In the genomic region with DNA sequence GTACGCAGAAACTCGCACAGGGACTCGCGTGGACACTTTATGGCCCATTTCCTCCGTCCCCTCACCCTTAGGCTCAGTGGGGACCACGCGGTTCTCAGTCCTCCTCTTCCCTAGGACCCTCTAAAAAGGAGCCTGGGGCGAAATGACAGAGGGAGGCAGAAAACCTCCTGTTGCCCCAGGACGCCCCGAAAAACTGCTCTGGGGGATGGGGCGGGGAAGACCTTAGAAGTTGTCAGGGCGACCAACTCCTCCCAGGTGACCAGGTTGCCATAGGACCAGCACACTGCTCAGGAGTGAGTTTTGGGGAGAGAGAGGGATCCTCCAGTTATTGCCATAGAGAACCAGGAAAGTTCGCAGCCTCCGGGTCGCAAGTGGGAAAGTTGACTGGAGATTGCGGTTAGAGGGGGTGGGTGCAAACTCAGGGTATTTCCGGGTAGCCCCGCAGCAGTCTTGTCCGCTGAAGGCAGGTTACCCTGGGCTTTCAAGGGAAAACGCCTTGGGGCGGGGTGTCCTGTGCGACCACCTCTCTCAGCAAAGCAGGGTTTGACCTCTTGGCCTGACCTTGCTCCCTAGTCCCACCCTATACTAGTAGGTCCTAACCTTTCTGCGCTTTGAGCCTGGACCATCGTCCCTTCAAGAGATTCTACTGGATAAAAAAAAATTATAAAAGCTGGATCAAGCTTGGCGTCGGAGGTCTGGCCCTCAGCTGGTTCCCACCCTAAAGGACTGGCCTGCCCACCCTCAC, we compare ENCODE assay signal across 8 cellular contexts. TPM values are rescaled to one million over a fixed set of nuclear protein-coding genes. Genes with fewer than 3 reads are reported as not detected.
DNase-seq lines count a peak whose midpoint lies in the region; ATAC-seq, FAIRE-seq and TF ChIP-seq lines count a peak whose summit lies in the region.

No MANE protein-coding gene starts in this region.

- FAIRE-seq in keratinocyte (lab: Jason Lieb, UNC) = no peak

- no peaks in the 10 kb centered on the region for H3K36me3 ChIP-seq in keratinocyte (ENCODE audit: control insufficient read depth in 2 of 2, extremely low read depth in 1 of 2, insufficient read depth in 2 of 2, low read length in 2 of 2)
- H3K36me3 ChIP-seq in stomach = no peaks in the 10 kb centered on the region

- POLR2A ChIA-PET in activated CD8-positive, alpha-beta T cell treated with anti-CD3 and anti-CD28 coated beads for 36 hours (lab: Charles Lee) = no interaction called here

- dilution Hi-C loops in keratinocyte (cut with MboI; ENCODE audit: extremely low pct_ligation_motif_present, low sequenced_read_pairs) = no loop called here

- peak overlapping the region; percentile 59 for H3K4me3 Mint-ChIP-seq in T-helper 1 cell treated with Interleukin-12 subunit alpha and Interleukin-12 subunit beta and Interleukin-4 antibody, amounts not matched to agents 30 μg/mL and 1 μg/mL, for 36 hours
- peak overlapping the region; percentile 55 for H3K4me3 Mint-ChIP-seq in activated CD8-positive, alpha-beta T cell treated with anti-CD3 and anti-CD28 coated beads for 36 hours

- no peak for DNase-seq in T-helper 1 cell
- DNase-seq in activated CD8-positive, alpha-beta T cell treated with anti-CD3 and anti-CD28 coated beads for 36 hours = no peak
- DNase-seq in keratinocyte (ENCODE audit: low read depth, low spot score) = no peak
- no peak for DNase-seq in stomach
- no peak for DNase-seq in germinal center (ENCODE audit: low spot score)
- DNase-seq in foreskin keratinocyte = no peak
- no peak for DNase-seq in RPMI8226

- H3K79me2 ChIP-seq in keratinocyte (ENCODE audit: control insufficient read depth, insufficient read depth, low read length) = no peaks in the 10 kb centered on the region

- H3K36me3 Mint-ChIP-seq in T-helper 1 cell treated with Interleukin-12 subunit alpha and Interleukin-12 subunit beta and Interleukin-4 antibody, amounts not matched to agents 30 μg/mL and 1 μg/mL, for 36 hours (ENCODE audit: low read depth) = peaks cover 12% of the 10 kb centered on the region
- peaks cover 3% of the 10 kb centered on the region for H3K36me3 Mint-ChIP-seq in activated CD8-positive, alpha-beta T cell treated with anti-CD3 and anti-CD28 coated beads for 36 hours (ENCODE audit: low read depth)

- H3K27ac Mint-ChIP-seq in T-helper 1 cell treated with Interleukin-12 subunit alpha and Interleukin-12 subunit beta and Interleukin-4 antibody, amounts not matched to agents 30 μg/mL and 1 μg/mL, for 36 hours = peak overlapping the region; percentile 55
- no peak overlapping the region for H3K27ac Mint-ChIP-seq in activated CD8-positive, alpha-beta T cell treated with anti-CD3 and anti-CD28 coated beads for 36 hours

- 4 to 8% (median 5%) methylated on average over 25 to 26 of the region's 26 CpGs for WGBS in stomach, 5 donors

- intact Hi-C loops in activated CD8-positive, alpha-beta T cell treated with anti-CD3 and anti-CD28 coated beads for 36 hours (cut with micrococcal nuclease) = loop anchor here (10.0 kb wide), 1 partner anchor 252 kb away; no protein-coding TSS in a partner anchor
- intact Hi-C loops in stomach (cut with DNase I; ENCODE audit: low total_unique reads) = no loop called here

- H3K27me3 ChIP-seq in keratinocyte (ENCODE audit: control insufficient read depth, extremely low read depth, insufficient read depth, low read length) = peaks cover 100% of the 10 kb centered on the region
- H3K27me3 ChIP-seq in stomach = peaks cover 44 to 100% (median 100%) of the 10 kb centered on the region in 3 donors
- H3K27me3 ChIP-seq in foreskin keratinocyte = peaks cover 100% of the 10 kb centered on the region

- peaks cover 99% of the 10 kb centered on the region for H3K27me3 Mint-ChIP-seq in T-helper 1 cell treated with Interleukin-12 subunit alpha and Interleukin-12 subunit beta and Interleukin-4 antibody, amounts not matched to agents 30 μg/mL and 1 μg/mL, for 36 hours (ENCODE audit: low read depth)
- peaks cover 95% of the 10 kb centered on the region for H3K27me3 Mint-ChIP-seq in activated CD8-positive, alpha-beta T cell treated with anti-CD3 and anti-CD28 coated beads for 36 hours

- H3K4me1 ChIP-seq in keratinocyte (ENCODE audit: control insufficient read depth, extremely low read depth, insufficient read depth, low read length) (peaks cover 7% of the 10 kb centered on the region), stomach (peaks cover 32 to 59% (median 47%) of the 10 kb centered on the region in 4 donors), foreskin keratinocyte (no peaks in the 10 kb centered on the region)

- H2AFZ ChIP-seq in keratinocyte (ENCODE audit: control insufficient read depth, low read length) = no peak overlapping the region

- H3K4me1 Mint-ChIP-seq in T-helper 1 cell treated with Interleukin-12 subunit alpha and Interleukin-12 subunit beta and Interleukin-4 antibody, amounts not matched to agents 30 μg/mL and 1 μg/mL, for 36 hours (ENCODE audit: low read depth) = peaks cover 25% of the 10 kb centered on the region
- H3K4me1 Mint-ChIP-seq in activated CD8-positive, alpha-beta T cell treated with anti-CD3 and anti-CD28 coated beads for 36 hours (ENCODE audit: low read depth) = peaks cover 24% of the 10 kb centered on the region

- TF ChIP-seq EP300 in stomach (IDR thresholded peaks at IDR 0.05) = no peak

- CTCF ChIA-PET in activated CD8-positive, alpha-beta T cell treated with anti-CD3 and anti-CD28 coated beads for 36 hours (lab: Charles Lee) = no interaction called here

- H3K27ac ChIP-seq in keratinocyte (ENCODE audit: control insufficient read depth, insufficient read depth, low read length) = no peak overlapping the region
- no peak overlapping the region for H3K27ac ChIP-seq in stomach
- H3K27ac ChIP-seq in foreskin keratinocyte = no peak overlapping the region

- ATAC-seq in activated CD8-positive, alpha-beta T cell treated with anti-CD3 and anti-CD28 coated beads for 36 hours = no peak
- no peak for ATAC-seq in foreskin keratinocyte

- TF ChIP-seq POLR2A in stomach (IDR thresholded peaks at IDR 0.05) = no peak

- peaks cover 12% of the 10 kb centered on the region for H3K9me3 Mint-ChIP-seq in T-helper 1 cell treated with Interleukin-12 subunit alpha and Interleukin-12 subunit beta and Interleukin-4 antibody, amounts not matched to agents 30 μg/mL and 1 μg/mL, for 36 hours
- no peaks in the 10 kb centered on the region for H3K9me3 Mint-ChIP-seq in activated CD8-positive, alpha-beta T cell treated with anti-CD3 and anti-CD28 coated beads for 36 hours

- TF ChIP-seq CTCF in activated CD8-positive, alpha-beta T cell treated with anti-CD3 and anti-CD28 coated beads for 36 hours (IDR thresholded peaks at IDR 0.05) = no peak
- no peak for TF ChIP-seq CTCF in keratinocyte (optimal IDR thresholded peaks at IDR 0.05 in 1 of 3, IDR thresholded peaks at IDR 0.05 in 1 of 3, conservative IDR thresholded peaks at IDR 0.05 in 1 of 3; ENCODE audit: extremely low read depth in 1 of 3, insufficient read depth in 2 of 3, low read length in 3 of 3)
- TF ChIP-seq CTCF in stomach (IDR thresholded peaks at IDR 0.05) = no peak
- no peak for TF ChIP-seq CTCF in foreskin keratinocyte (conservative IDR thresholded peaks at IDR 0.05)

- H3K9me1 ChIP-seq in keratinocyte (ENCODE audit: control insufficient read depth, extremely low read depth, insufficient read depth, low read length) = no peaks in the 10 kb centered on the region

- H3K9me3 ChIP-seq in keratinocyte (ENCODE audit: control insufficient read depth, low read depth, low read length) (peaks cover 6% of the 10 kb centered on the region), stomach (peaks cover 0 to 2% (median under 1%) of the 10 kb centered on the region in 4 donors)

- H3K4me3 ChIP-seq in keratinocyte (ENCODE audit: control insufficient read depth in 2 of 3, extremely low read depth in 1 of 3, insufficient read depth in 2 of 3, low read depth in 1 of 3, low read length in 3 of 3) (peak overlapping the region in 2 of 3 experiments; percentile 40 to 56), stomach (peak overlapping the region; percentile 42 to 69 (median 54))

- peak overlapping the region; percentile 71 for H3K4me2 ChIP-seq in keratinocyte (ENCODE audit: control insufficient read depth, extremely low read depth, insufficient read depth, low read depth, low read length)

- H3K9ac ChIP-seq in keratinocyte (ENCODE audit: control insufficient read depth, extremely low read depth, insufficient read depth, low read length) = no peak overlapping the region

- H4K20me1 ChIP-seq in keratinocyte (ENCODE audit: control insufficient read depth, extremely low read depth, insufficient read depth, low read length) = no peaks in the 10 kb centered on the region

RNA-seq across cellular contexts. Expression of gene PAX3, which starts 7.8 kb away (rescaled TPM):
- total RNA-seq in activated CD8-positive, alpha-beta T cell treated with anti-CD3 and anti-CD28 coated beads for 36 hours = not detected
- polyA plus RNA-seq in keratinocyte = not detected in 3 replicates
- polyA plus RNA-seq in keratinocyte (2011; ENCODE audit: low read depth) = not detected
- polyA plus RNA-seq in keratinocyte (2011; cell fraction: cytosol; rRNA removed) = 0.02 TPM in 1 of 2 replicates, not detected in the other
- not detected in 2 replicates for polyA plus RNA-seq in keratinocyte (2011; cell fraction: nucleus; rRNA removed)
- not detected in 2 replicates for polyA plus RNA-seq in keratinocyte (2012; ENCODE audit: low replicate concordance)
- polyA minus RNA-seq in keratinocyte = not detected in 3 replicates
- polyA minus RNA-seq in keratinocyte (2011; cell fraction: cytosol; rRNA and poly(A)+ RNA removed) = not detected
- polyA minus RNA-seq in keratinocyte (2011; cell fraction: nucleus; rRNA and poly(A)+ RNA removed) = not detected in 2 replicates
- total RNA-seq in stomach = not detected
- not detected for polyA plus RNA-seq in stomach
- not detected in 2 replicates for total RNA-seq in foreskin keratinocyte
- not detected in 2 replicates for polyA plus RNA-seq in foreskin keratinocyte
